25 cellular contexts compared by ENCODE assay signal in genomic region chr1:2030076-2030870, GRCh38. TPM values are rescaled to one million over a fixed set of nuclear protein-coding genes. Genes with fewer than 3 reads are reported as not detected.
DNase-seq lines count a peak whose midpoint lies in the region; ATAC-seq, FAIRE-seq and TF ChIP-seq lines count a peak whose summit lies in the region.
"Had no signal": no experiment of that assay in that cellular context is flagged by ENCODE, and none has a peak within 500 bp of the region (broad histone marks: within the 10 kb centered on the region; RNA-seq: fewer than 3 reads in every experiment).

No MANE protein-coding gene starts in this region.

- no peak overlapping the region for H3K27ac ChIP-seq in K562 (ENCODE audit: extremely low read depth, low read depth, low read length)
- H3K27ac ChIP-seq: 22Rv1, A549, GM23248 had no signal

- peaks cover 20% of the 10 kb centered on the region for H3K4me1 Mint-ChIP-seq in nephron progenitor cell

- CTCF ChIA-PET in K562 (lab: Yijun Ruan, JAX; ENCODE audit: low intra/inter-chr PET ratio) = no interaction called here

- H3K27me3 ChIP-seq in K562 (ENCODE audit: control insufficient read depth in 2 of 2, insufficient read depth in 2 of 2, low read length in 2 of 2) = peaks cover 69 to 100% of the 10 kb centered on the region in 2 experiments
- peaks cover 51% of the 10 kb centered on the region for H3K27me3 ChIP-seq in BE2C

- no peak overlapping the region for H3K4me3 ChIP-seq in K562
- no peak overlapping the region for H3K4me3 ChIP-seq in BE2C (ENCODE audit: low read depth, low read length)
- H3K4me3 ChIP-seq: A549, GM12878, GM23248, HAP-1 had no signal

- TF ChIP-seq POLR2A in K562 (conservative IDR thresholded peaks at IDR 0.05) = no peak

- H3K27me3 Mint-ChIP-seq in nephron progenitor cell (ENCODE audit: low read depth, poor library complexity) = peaks cover 18% of the 10 kb centered on the region
- H3K27me3 Mint-ChIP-seq: CD4-positive, CD25-positive, alpha-beta regulatory T cell had no signal

- no peak for TF ChIP-seq RAD21 in K562 (CRISPR knock-in tag; conservative IDR thresholded peaks at IDR 0.05 in 1 of 2, IDR thresholded peaks at IDR 0.05 in 1 of 2)

- no peaks in the 10 kb centered on the region for H3K79me2 ChIP-seq in K562 (ENCODE audit: control insufficient read depth, insufficient read depth, low read length)

- no peak overlapping the region for H3K4me3 Mint-ChIP-seq in nephron progenitor cell
- H3K4me3 Mint-ChIP-seq: CD4-positive, CD25-positive, alpha-beta regulatory T cell; CD8-positive, alpha-beta memory T cell had no signal

- DNase-seq in DMS53 (lab: John Stamatoyannopoulos, UW) (peak; percentile 41), DMS53 treated with DMSO at 0.1 percent for 48 hours (lab: John Stamatoyannopoulos, UW; ENCODE audit: unreplicated experiment) (no peak), K562 (ENCODE audit: extremely low read depth in 1 of 4, low spot score in 3 of 4) (no peak), nephron progenitor cell (no peak), SK-N-DZ (ENCODE audit: low spot score) (no peak), BE2C (no peak), LoVo (ENCODE audit: low spot score) (no peak)
- DNase-seq: AML-193; C1 segment of cervical spinal cord; CD4-positive, CD25-positive, alpha-beta regulatory T cell; CD8-positive, alpha-beta memory T cell; COR-L47; DMS 273 treated with DMSO at 0.1 percent for 48 hours; DMS79 treated with DMSO at 0.1 percent for 48 hours; GM23248; IMR-90; Karpas-422; KBM-7 had no signal

- no peak overlapping the region for H3K9ac ChIP-seq in K562 (ENCODE audit: insufficient read depth in 1 of 2, low read depth in 2 of 2, low read length in 2 of 2)
- H3K9ac ChIP-seq: GM23248 had no signal

- BruUV-seq in K562 (replicated peaks; lab: Mats Ljungman, UMichigan) = no TSS peak

- intact Hi-C loops in K562 (cut with micrococcal nuclease) = no loop called here

- H2AFZ ChIP-seq in K562 (ENCODE audit: low read depth, low read length) = no peak overlapping the region
- H2AFZ ChIP-seq: GM23248 had no signal

- TF ChIP-seq CTCF in K562 (IDR thresholded peaks at IDR 0.05 in 2 of 3, conservative IDR thresholded peaks at IDR 0.05 in 1 of 3; ENCODE audit: insufficient read depth in 2 of 3, low read depth in 1 of 3, low read length in 3 of 3) (no peak), nephron progenitor cell (IDR thresholded peaks at IDR 0.05) (no peak), BE2C (IDR thresholded peaks at IDR 0.05; ENCODE audit: low read depth, low read length) (no peak)

- no peak overlapping the region for H3K4me2 ChIP-seq in K562 (ENCODE audit: insufficient read depth, low read length)
- H3K4me2 ChIP-seq: A549 had no signal

- H3K9me3 Mint-ChIP-seq in nephron progenitor cell = no peaks in the 10 kb centered on the region
- H3K9me3 Mint-ChIP-seq: CD4-positive, CD25-positive, alpha-beta regulatory T cell; CD8-positive, alpha-beta memory T cell had no signal

- in situ Hi-C loops in K562 (cut with MboI) = no loop called here

- no peaks in the 10 kb centered on the region for H3K9me1 ChIP-seq in K562 (ENCODE audit: control insufficient read depth, insufficient read depth, low read length)

- FAIRE-seq in K562 (lab: Jason Lieb, UNC) = no peak
- FAIRE-seq: A549, GM12878, GM19239 had no signal

- H3K36me3 Mint-ChIP-seq in nephron progenitor cell (ENCODE audit: low read depth) = no peaks in the 10 kb centered on the region
- H3K36me3 Mint-ChIP-seq: CD4-positive, CD25-positive, alpha-beta regulatory T cell; CD8-positive, alpha-beta memory T cell had no signal

- POLR2A ChIA-PET in K562 (lab: Yijun Ruan, JAX) = interaction anchor here (0.7 to 1.5 kb wide), 5 partner anchors 9 to 42 kb away, joined by 3 to 5 read pairs (median 3); no protein-coding TSS in a partner anchor

- H3K36me3 ChIP-seq in K562 (ENCODE audit: control insufficient read depth, insufficient read depth, low read length) = no peaks in the 10 kb centered on the region
- H3K36me3 ChIP-seq in BE2C = no peaks in the 10 kb centered on the region
- H3K36me3 ChIP-seq: HAP-1 had no signal

- H3K4me1 ChIP-seq in K562 (replicated peaks in 1 of 2; ENCODE audit: control insufficient read depth in 2 of 2, insufficient read depth in 2 of 2, low read length in 2 of 2) = peaks cover 0 to 30% of the 10 kb centered on the region in 2 experiments; a peak in 2 of 5 replicates
- H3K4me1 ChIP-seq in BE2C = no peaks in the 10 kb centered on the region
- H3K4me1 ChIP-seq: A549, HAP-1 had no signal

- H3K9me3 ChIP-seq in K562 (replicated peaks; ENCODE audit: control insufficient read depth, insufficient read depth, low read depth, low read length) (no peaks in the 10 kb centered on the region), BE2C (no peaks in the 10 kb centered on the region)
- H3K9me3 ChIP-seq: A549, HAP-1 had no signal

- TF ChIP-seq EP300 in K562 (IDR thresholded peaks at IDR 0.05; ENCODE audit: low read length) = no peak

- peak; percentile 24; the same call in 2 of the 3 replicates for ATAC-seq in K562
- ATAC-seq: A549, GM12878 had no signal

- H4K20me1 ChIP-seq in K562 (replicated peaks; ENCODE audit: control insufficient read depth, insufficient read depth, low read length) = peaks cover 17% of the 10 kb centered on the region

- WGBS in K562 (ENCODE audit: insufficient coverage, low coverage, missing lambda C conversion rate) = 2% methylated on average over 38 of the region's 42 CpGs

- peak overlapping the region; percentile 82 for H3K27ac Mint-ChIP-seq in nephron progenitor cell
- H3K27ac Mint-ChIP-seq: CD8-positive, alpha-beta memory T cell had no signal

RNA-seq across cellular contexts. Expression of gene GABRD, which starts 11.1 kb away (rescaled TPM):
- total RNA-seq in K562 (2011; cell fraction: chromatin; rRNA removed; ENCODE audit: low replicate concordance) = not detected in 2 replicates
- total RNA-seq in K562 (2011; cell fraction: nucleolus; rRNA removed) = not detected in 2 replicates
- not detected in 2 replicates for total RNA-seq in K562 (2011; cell fraction: nucleoplasm; rRNA removed)
- total RNA-seq in K562 (2014; rRNA removed) = not detected in 2 replicates
- 0.07 TPM in 1 of 2 replicates, not detected in the other for total RNA-seq in K562 (2014; rRNA removed; fragmentation: Illumina TruSeq; extraction: Trizol)
- total RNA-seq in K562 (2015; rRNA removed; fragmentation: Illumina TruSeq; extraction: Trizol) = not detected in 2 replicates
- not detected in 2 replicates for total RNA-seq in K562 (2021)
- not detected in 2 replicates for polyA plus RNA-seq in K562 (2011; rRNA removed)
- not detected in 2 replicates for polyA plus RNA-seq in K562 (2011; cell fraction: cytosol; rRNA removed)
- not detected in 2 replicates for polyA plus RNA-seq in K562 (2011; cell fraction: nucleus; rRNA removed)
- 0.04 and 0.07 TPM in 2 replicates for polyA plus RNA-seq in K562 (2012)
- not detected in 2 replicates for polyA plus RNA-seq in K562 (2014; fragmentation: Illumina TruSeq; extraction: Trizol)
- polyA plus RNA-seq in K562 (2014; fragmentation: Nextera tagmentation; extraction: Ambion mirVana) = not detected
- polyA plus RNA-seq in K562 (2014; rRNA removed) = not detected in 2 replicates
- polyA minus RNA-seq in K562 (2011; rRNA and poly(A)+ RNA removed) = not detected in 2 replicates
- polyA minus RNA-seq in K562 (2011; cell fraction: cytosol; rRNA and poly(A)+ RNA removed) = not detected in 2 replicates
- polyA minus RNA-seq in K562 (2011; cell fraction: nucleus; rRNA and poly(A)+ RNA removed) = not detected in 2 replicates
- polyA plus RNA-seq in SK-N-DZ (2014; cell fraction: cytosol; rRNA removed) = 0.15 TPM in 1 of 2 replicates, not detected in the other
- not detected in 2 replicates for polyA plus RNA-seq in SK-N-DZ (2014; cell fraction: nucleus; rRNA removed)
- polyA plus RNA-seq in BE2C (2012; ENCODE audit: insufficient read depth, insufficient read length, low read depth) = not detected
- total RNA-seq: CD8-positive, alpha-beta memory T cell; GM12878; GM23248; HT-29; IMR-90 had no signal
- polyA plus RNA-seq: CD4-positive, CD25-positive, alpha-beta regulatory T cell; CD8-positive, alpha-beta memory T cell; GM12878; GM23248; IMR-90 had no signal

RNA-seq across cellular contexts. Expression of gene PRKCZ, which starts 19.9 kb away (rescaled TPM):
- 5.9 and 8.3 TPM in 2 replicates for total RNA-seq in K562 (2011; cell fraction: chromatin; rRNA removed; ENCODE audit: low replicate concordance)
- 4.3 and 5.5 TPM in 2 replicates for total RNA-seq in K562 (2011; cell fraction: nucleolus; rRNA removed)
- total RNA-seq in K562 (2011; cell fraction: nucleoplasm; rRNA removed) = 4.7 and 5.4 TPM in 2 replicates
- total RNA-seq in K562 (2014; rRNA removed) (1.6 and 2.3 TPM in 2 replicates), K562 (2014; rRNA removed; fragmentation: Illumina TruSeq; extraction: Trizol) (0.45 and 0.84 TPM in 2 replicates), K562 (2015; rRNA removed; fragmentation: Illumina TruSeq; extraction: Trizol) (0.69 and 0.83 TPM in 2 replicates), K562 (2021) (3.1 and 3.5 TPM in 2 replicates)
- polyA plus RNA-seq in K562 (2011; rRNA removed) (1.7 and 1.9 TPM in 2 replicates), K562 (2014; fragmentation: Illumina TruSeq; extraction: Trizol) (1.3 TPM in 2 replicates), K562 (2014; fragmentation: Nextera tagmentation; extraction: Ambion mirVana) (under 1 TPM; 0.07 to 0.25 TPM), K562 (2014; rRNA removed) (2.3 and 2.9 TPM in 2 replicates)
- polyA plus RNA-seq in K562 (2011; cell fraction: cytosol; rRNA removed) = 0.87 and 2.2 TPM in 2 replicates
- polyA plus RNA-seq in K562 (2011; cell fraction: nucleus; rRNA removed) = 5.3 and 9.5 TPM in 2 replicates
- polyA plus RNA-seq in K562 (2012) = 1.2 and 4.5 TPM in 2 replicates
- polyA minus RNA-seq in K562 (2011; rRNA and poly(A)+ RNA removed) = 0.60 and 1.4 TPM in 2 replicates
- polyA minus RNA-seq in K562 (2011; cell fraction: cytosol; rRNA and poly(A)+ RNA removed) = 1.5 and 1.8 TPM in 2 replicates
- 0.81 and 1.7 TPM in 2 replicates for polyA minus RNA-seq in K562 (2011; cell fraction: nucleus; rRNA and poly(A)+ RNA removed)
- 4.2 and 6.3 TPM in 2 replicates for polyA plus RNA-seq in SK-N-DZ (2014; cell fraction: cytosol; rRNA removed)
- polyA plus RNA-seq in SK-N-DZ (2014; cell fraction: nucleus; rRNA removed) = 5.0 and 8.7 TPM in 2 replicates
- polyA plus RNA-seq in BE2C (2012; ENCODE audit: insufficient read depth, insufficient read length, low read depth) = 22.6 TPM

RNA-seq across cellular contexts. Expression of gene CFAP74, which starts 26.7 kb away (rescaled TPM):
- total RNA-seq in K562 (2011; cell fraction: chromatin; rRNA removed; ENCODE audit: low replicate concordance) = not detected in 2 replicates
- not detected in 2 replicates for total RNA-seq in K562 (2011; cell fraction: nucleolus; rRNA removed)
- not detected in 2 replicates for total RNA-seq in K562 (2011; cell fraction: nucleoplasm; rRNA removed)
- 0.04 and 0.05 TPM in 2 replicates for total RNA-seq in K562 (2014; rRNA removed)
- 0.15 and 0.41 TPM in 2 replicates for total RNA-seq in K562 (2014; rRNA removed; fragmentation: Illumina TruSeq; extraction: Trizol)
- 0.08 TPM in 1 of 2 replicates, not detected in the other for total RNA-seq in K562 (2015; rRNA removed; fragmentation: Illumina TruSeq; extraction: Trizol)
- not detected in 2 replicates for total RNA-seq in K562 (2021)
- not detected in 2 replicates for polyA plus RNA-seq in K562 (2011; rRNA removed)
- polyA plus RNA-seq in K562 (2011; cell fraction: cytosol; rRNA removed) = not detected in 2 replicates
- polyA plus RNA-seq in K562 (2011; cell fraction: nucleus; rRNA removed) = not detected in 2 replicates
- polyA plus RNA-seq in K562 (2012) = 0.05 and 2.2 TPM in 2 replicates
- polyA plus RNA-seq in K562 (2014; fragmentation: Illumina TruSeq; extraction: Trizol) = not detected in 2 replicates
- polyA plus RNA-seq in K562 (2014; fragmentation: Nextera tagmentation; extraction: Ambion mirVana) = not detected
- polyA plus RNA-seq in K562 (2014; rRNA removed) = 0.03 and 0.04 TPM in 2 replicates
- not detected in 2 replicates for polyA minus RNA-seq in K562 (2011; rRNA and poly(A)+ RNA removed)
- not detected in 2 replicates for polyA minus RNA-seq in K562 (2011; cell fraction: cytosol; rRNA and poly(A)+ RNA removed)
- polyA minus RNA-seq in K562 (2011; cell fraction: nucleus; rRNA and poly(A)+ RNA removed) = not detected in 2 replicates
- polyA plus RNA-seq in SK-N-DZ (2014; cell fraction: cytosol; rRNA removed) = not detected in 2 replicates
- polyA plus RNA-seq in SK-N-DZ (2014; cell fraction: nucleus; rRNA removed) = not detected in 2 replicates
- 0.23 TPM for polyA plus RNA-seq in BE2C (2012; ENCODE audit: insufficient read depth, insufficient read length, low read depth)
- total RNA-seq: CD4-positive, CD25-positive, alpha-beta regulatory T cell; CD8-positive, alpha-beta memory T cell; GM12878; GM23248; H4; HT-29; IMR-90 had no signal
- polyA plus RNA-seq: CD4-positive, CD25-positive, alpha-beta regulatory T cell; CD8-positive, alpha-beta memory T cell; GM23248; IMR-90 had no signal
